In the genomic region with DNA sequence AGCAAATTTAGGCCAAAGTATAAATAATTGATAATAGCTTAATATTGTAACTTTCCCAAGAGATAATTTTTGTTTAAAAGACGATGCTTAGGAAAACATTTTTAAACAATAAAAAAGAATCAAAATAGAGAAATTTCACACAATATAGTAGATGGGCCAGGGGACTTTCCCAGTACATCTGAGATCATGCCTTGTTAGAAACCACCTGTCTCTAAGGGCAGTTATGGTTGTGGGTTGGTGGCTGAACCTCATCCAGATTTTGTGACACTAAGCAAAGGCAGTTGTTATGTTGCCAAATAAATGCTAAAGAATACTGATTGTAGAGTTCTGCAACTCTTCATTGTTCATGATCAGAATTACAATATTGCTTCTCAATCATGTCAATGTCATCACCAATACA, we compare ENCODE assay signal across 16 cellular contexts.
DNase-seq lines count a peak whose midpoint lies in the region; ATAC-seq and TF ChIP-seq lines count a peak whose summit lies in the region.
"Had no signal": no experiment of that assay in that cellular context is flagged by ENCODE, and none has a peak within 500 bp of the region (broad histone marks: within the 10 kb centered on the region; RNA-seq: fewer than 3 reads in every experiment).

No MANE protein-coding gene starts in this region.

- TF ChIP-seq POLR2A in spleen (IDR thresholded peaks at IDR 0.05) (no peak), tibial nerve (IDR thresholded peaks at IDR 0.05) (no peak)

- intact Hi-C loops in spleen (cut with DNase I; ENCODE audit: low total_unique reads): no loop called here

- WGBS in spleen, 5 donors: 64 to 83% (median 78%) methylated on average over 1 of the region's 1 CpG
- 68 to 73% methylated on average over 1 of the region's 1 CpG for WGBS in tibial nerve, 2 donors

- H3K27ac ChIP-seq in spleen: no peak overlapping the region
- H3K27ac ChIP-seq in tibial nerve: no peak overlapping the region
- H3K27ac ChIP-seq: skin epidermis had no signal

- no peak overlapping the region for H3K4me3 ChIP-seq in spleen
- no peak overlapping the region for H3K4me3 ChIP-seq in tibial nerve
- H3K4me3 ChIP-seq: mucosa of descending colon, skin epidermis had no signal

- in situ Hi-C loops in KBM-7 (cut with MboI; ENCODE audit: low pct_unique_long_range_greater_than_20kb, low sequenced_read_pairs): no loop called here

- no peak for TF ChIP-seq CTCF in GM10266 (IDR thresholded peaks at IDR 0.05; ENCODE audit: control insufficient read depth, insufficient read depth, low read depth, missing control alignments)
- no peak for TF ChIP-seq CTCF in spleen (IDR thresholded peaks at IDR 0.05 in 8 of 11, conservative IDR thresholded peaks at IDR 0.05 in 3 of 11)
- TF ChIP-seq CTCF in tibial nerve (IDR thresholded peaks at IDR 0.05): no peak

- H3K9me3 ChIP-seq in spleen (no peaks in the 10 kb centered on the region), tibial nerve (no peaks in the 10 kb centered on the region)
- H3K9me3 ChIP-seq: mucosa of descending colon had no signal

- peak; percentile 41 for DNase-seq in GM10266 (ENCODE audit: extremely low spot score)
- no peak for DNase-seq in spleen
- no peak for DNase-seq in KBM-7
- DNase-seq in tibial nerve (ENCODE audit: low spot score in 2 of 2): no peak
- no peak for DNase-seq in NCI-H524 treated with DMSO at 0.1 percent for 48 hours (lab: John Stamatoyannopoulos, UW)
- DNase-seq: activated CD4-positive, alpha-beta T cell treated with anti-CD3 and anti-CD28 coated beads, Interleukin-2, amount 50 U/mL, for 4 hours; anterior cingulate cortex; CD8-positive, alpha-beta memory T cell; GDM1; mucosa of descending colon; SHP77 treated with DMSO at 0.1 percent for 48 hours had no signal

- H3K36me3 ChIP-seq in spleen: peaks cover 0 to 68% (median 0%) of the 10 kb centered on the region in 6 donors
- H3K36me3 ChIP-seq in tibial nerve: no peaks in the 10 kb centered on the region

- no peaks in the 10 kb centered on the region for H3K4me1 ChIP-seq in spleen
- peaks cover 0 to 5% (median 0%) of the 10 kb centered on the region in 4 donors for H3K4me1 ChIP-seq in tibial nerve

- no peak for TF ChIP-seq EP300 in tibial nerve (IDR thresholded peaks at IDR 0.05)

- peak; percentile 78 for ATAC-seq in GM19025 (IDR thresholded peaks at IDR 0.05; ENCODE audit: low read depth, unreplicated experiment)
- peak; percentile 94 for ATAC-seq in HG02759 (IDR thresholded peaks at IDR 0.05; ENCODE audit: unreplicated experiment)
- peak; percentile 82 for ATAC-seq in HG03469 (IDR thresholded peaks at IDR 0.05; ENCODE audit: unreplicated experiment)
- ATAC-seq: HCT116, mucosa of descending colon had no signal

- H3K27me3 ChIP-seq in spleen (replicated peaks in 1 of 7) (no peaks in the 10 kb centered on the region), tibial nerve (no peaks in the 10 kb centered on the region)
